Comparison of ENCODE assay signal across 10 cellular contexts in genomic region chr15:74789741-74790079, GRCh38. TPM values are rescaled to one million over a fixed set of nuclear protein-coding genes. Genes with fewer than 3 reads are reported as not detected.
DNase-seq lines count a peak whose midpoint lies in the region; ATAC-seq and TF ChIP-seq lines count a peak whose summit lies in the region.
"Had no signal": no experiment of that assay in that cellular context is flagged by ENCODE, and none has a peak within 500 bp of the region (broad histone marks: within the 10 kb centered on the region; RNA-seq: fewer than 3 reads in every experiment).

No MANE protein-coding gene starts in this region.

- H3K27ac Mint-ChIP-seq in activated naive CD4-positive, alpha-beta T cell treated with anti-CD3 and anti-CD28 coated beads, Interleukin-2, amount 50 U/mL, for 24 hours: peak overlapping the region; percentile 90
- peak overlapping the region; percentile 98 for H3K27ac Mint-ChIP-seq in activated naive CD8-positive, alpha-beta T cell treated with anti-CD3 and anti-CD28 coated beads, Interleukin-2, amount 10 ng/mL, durations not matched to agents 7 days and 5 days
- H3K27ac Mint-ChIP-seq in type B pancreatic cell: peak overlapping the region; percentile 82

- no peak for ATAC-seq in activated naive CD8-positive, alpha-beta T cell treated with anti-CD3 and anti-CD28 coated beads, Interleukin-2, amount 10 ng/mL, durations not matched to agents 7 days and 5 days (ENCODE audit: low read depth)
- ATAC-seq in HG02610 (IDR thresholded peaks at IDR 0.05; ENCODE audit: unreplicated experiment): no peak
- ATAC-seq: activated CD4-positive, CD25-positive, alpha-beta regulatory T cell treated with anti-CD3 and anti-CD28 coated beads, Interleukin-2, amount 50 U/mL, for 24 hours had no signal

- no peaks in the 10 kb centered on the region for H3K27me3 Mint-ChIP-seq in activated naive CD4-positive, alpha-beta T cell treated with anti-CD3 and anti-CD28 coated beads, Interleukin-2, amount 50 U/mL, for 24 hours
- H3K27me3 Mint-ChIP-seq in activated naive CD8-positive, alpha-beta T cell treated with anti-CD3 and anti-CD28 coated beads, Interleukin-2, amount 10 ng/mL, durations not matched to agents 7 days and 5 days: no peaks in the 10 kb centered on the region
- no peaks in the 10 kb centered on the region for H3K27me3 Mint-ChIP-seq in type B pancreatic cell

- peak overlapping the region; percentile 47 for H3K4me3 ChIP-seq in mononuclear cell (ENCODE audit: low read length)

- H3K36me3 Mint-ChIP-seq in activated naive CD4-positive, alpha-beta T cell treated with anti-CD3 and anti-CD28 coated beads, Interleukin-2, amount 50 U/mL, for 24 hours: peaks cover 23% of the 10 kb centered on the region
- H3K36me3 Mint-ChIP-seq in activated naive CD8-positive, alpha-beta T cell treated with anti-CD3 and anti-CD28 coated beads, Interleukin-2, amount 10 ng/mL, durations not matched to agents 7 days and 5 days: peaks cover 28% of the 10 kb centered on the region
- no peaks in the 10 kb centered on the region for H3K36me3 Mint-ChIP-seq in type B pancreatic cell

- H3K9me3 ChIP-seq in mononuclear cell (ENCODE audit: low read depth, low read length): no peaks in the 10 kb centered on the region

- no peaks in the 10 kb centered on the region for H3K9me3 Mint-ChIP-seq in activated naive CD4-positive, alpha-beta T cell treated with anti-CD3 and anti-CD28 coated beads, Interleukin-2, amount 50 U/mL, for 24 hours
- no peaks in the 10 kb centered on the region for H3K9me3 Mint-ChIP-seq in activated naive CD8-positive, alpha-beta T cell treated with anti-CD3 and anti-CD28 coated beads, Interleukin-2, amount 10 ng/mL, durations not matched to agents 7 days and 5 days
- no peaks in the 10 kb centered on the region for H3K9me3 Mint-ChIP-seq in type B pancreatic cell

- peaks cover 84% of the 10 kb centered on the region for H3K4me1 Mint-ChIP-seq in activated naive CD4-positive, alpha-beta T cell treated with anti-CD3 and anti-CD28 coated beads, Interleukin-2, amount 50 U/mL, for 24 hours
- H3K4me1 Mint-ChIP-seq in activated naive CD8-positive, alpha-beta T cell treated with anti-CD3 and anti-CD28 coated beads, Interleukin-2, amount 10 ng/mL, durations not matched to agents 7 days and 5 days: peaks cover 70% of the 10 kb centered on the region
- H3K4me1 Mint-ChIP-seq in type B pancreatic cell (ENCODE audit: unreplicated experiment): peaks cover 56% of the 10 kb centered on the region

- peaks cover 95% of the 10 kb centered on the region for H3K4me1 ChIP-seq in mononuclear cell (ENCODE audit: insufficient read depth, low read length)

- no peaks in the 10 kb centered on the region for H3K27me3 ChIP-seq in mononuclear cell (ENCODE audit: insufficient read depth, low read length)

- H3K4me3 Mint-ChIP-seq in activated naive CD4-positive, alpha-beta T cell treated with anti-CD3 and anti-CD28 coated beads, Interleukin-2, amount 50 U/mL, for 24 hours: peak overlapping the region; percentile 91
- peak overlapping the region; percentile 88 for H3K4me3 Mint-ChIP-seq in activated naive CD8-positive, alpha-beta T cell treated with anti-CD3 and anti-CD28 coated beads, Interleukin-2, amount 10 ng/mL, durations not matched to agents 7 days and 5 days
- H3K4me3 Mint-ChIP-seq in type B pancreatic cell: peak overlapping the region; percentile 79

- TF ChIP-seq CTCF in type B pancreatic cell (conservative IDR thresholded peaks at IDR 0.05): no peak

- POLR2A ChIA-PET in activated naive CD8-positive, alpha-beta T cell treated with anti-CD3 and anti-CD28 coated beads, Interleukin-2, amount 10 ng/mL, durations not matched to agents 7 days and 5 days (lab: Charles Lee): interaction anchor here (0.6 to 21.9 kb wide), 8 partner anchors 3 to 412 kb away, joined by 3 to 709 read pairs (median 4); partner anchors contain the start of genes C15orf39, CSK and CYP1A1

- DNase-seq in activated naive CD4-positive, alpha-beta T cell treated with anti-CD3 and anti-CD28 coated beads, Interleukin-2, amount 50 U/mL, for 16 hours: no peak
- DNase-seq in activated naive CD8-positive, alpha-beta T cell treated with anti-CD3 and anti-CD28 coated beads, Interleukin-2, amount 10 ng/mL, durations not matched to agents 7 days and 5 days: no peak
- DNase-seq in type B pancreatic cell (ENCODE audit: extremely low spot score, unreplicated experiment) (no peak), DMS53 treated with DMSO at 0.1 percent for 48 hours (lab: John Stamatoyannopoulos, UW; ENCODE audit: unreplicated experiment) (no peak), NCI-H2029 treated with DMSO at 0.1 percent for 48 hours (lab: John Stamatoyannopoulos, UW) (no peak)
- DNase-seq: NCI-H2107 had no signal

RNA-seq across cellular contexts. Expression of gene CSK, which starts 7.8 kb away (rescaled TPM):
- 100 to 1,000 TPM; 269 to 281 TPM for total RNA-seq in activated naive CD8-positive, alpha-beta T cell treated with anti-CD3 and anti-CD28 coated beads, Interleukin-2, amount 10 ng/mL, durations not matched to agents 7 days and 5 days
- total RNA-seq in mononuclear cell: 84.8 TPM
- total RNA-seq in type B pancreatic cell (ENCODE audit: low replicate concordance): 77.4 and 102 TPM in 2 replicates

RNA-seq across cellular contexts. Expression of gene LMAN1L, which starts 22.9 kb away (rescaled TPM):
- total RNA-seq in activated naive CD8-positive, alpha-beta T cell treated with anti-CD3 and anti-CD28 coated beads, Interleukin-2, amount 10 ng/mL, durations not matched to agents 7 days and 5 days: under 1 TPM; 0.36 to 0.37 TPM
- total RNA-seq in mononuclear cell (0.21 TPM), type B pancreatic cell (ENCODE audit: low replicate concordance) (not detected in 2 replicates)

RNA-seq across cellular contexts. Expression of gene CPLX3, which starts 36.7 kb away (rescaled TPM):
- under 1 TPM; 0.17 to 0.28 TPM for total RNA-seq in activated naive CD8-positive, alpha-beta T cell treated with anti-CD3 and anti-CD28 coated beads, Interleukin-2, amount 10 ng/mL, durations not matched to agents 7 days and 5 days
- not detected for total RNA-seq in mononuclear cell
- not detected in 2 replicates for total RNA-seq in type B pancreatic cell (ENCODE audit: low replicate concordance)

RNA-seq across cellular contexts. Expression of gene CYP1A2, which starts 41.1 kb away (rescaled TPM):
- not detected for total RNA-seq in activated naive CD8-positive, alpha-beta T cell treated with anti-CD3 and anti-CD28 coated beads, Interleukin-2, amount 10 ng/mL, durations not matched to agents 7 days and 5 days
- total RNA-seq in mononuclear cell (not detected), type B pancreatic cell (ENCODE audit: low replicate concordance) (1.6 TPM in 1 of 2 replicates, not detected in the other)

RNA-seq across cellular contexts. Expression of gene ULK3, which starts 53.2 kb away (rescaled TPM):
- total RNA-seq in activated naive CD8-positive, alpha-beta T cell treated with anti-CD3 and anti-CD28 coated beads, Interleukin-2, amount 10 ng/mL, durations not matched to agents 7 days and 5 days: 10 to 100 TPM; 59.9 to 60.4 TPM
- 25.6 TPM for total RNA-seq in mononuclear cell
- total RNA-seq in type B pancreatic cell (ENCODE audit: low replicate concordance): 44.9 and 46.4 TPM in 2 replicates
